19 cellular contexts compared by ENCODE assay signal in the genomic region with DNA sequence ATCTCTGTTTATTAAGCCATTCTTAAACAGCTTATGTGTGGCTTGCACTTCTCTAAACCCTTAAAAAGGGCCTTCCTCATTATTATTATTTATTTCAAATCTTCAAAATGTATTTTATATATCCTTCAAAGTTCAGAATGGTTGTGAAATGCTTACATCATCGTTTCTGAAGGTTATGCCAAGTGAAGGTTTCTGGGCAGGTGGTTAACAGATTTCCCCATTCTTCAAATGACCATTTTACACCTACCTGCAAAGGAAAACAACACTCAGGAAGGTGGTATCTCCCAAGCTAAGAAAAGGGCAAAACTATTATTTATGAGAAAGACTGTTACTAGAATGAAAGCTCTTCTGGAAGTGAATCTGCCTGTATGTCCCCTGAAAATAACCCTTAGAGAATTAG.
DNase-seq lines count a peak whose midpoint lies in the region; ATAC-seq, FAIRE-seq and TF ChIP-seq lines count a peak whose summit lies in the region.
"Had no signal": no experiment of that assay in that cellular context is flagged by ENCODE, and none has a peak within 500 bp of the region (broad histone marks: within the 10 kb centered on the region; RNA-seq: fewer than 3 reads in every experiment).

No MANE protein-coding gene starts in this region.

- no peak for FAIRE-seq in HepG2 (lab: Jason Lieb, UNC)
- FAIRE-seq in keratinocyte (lab: Jason Lieb, UNC) = no peak
- FAIRE-seq: GM12891 had no signal

- intact Hi-C loops in HepG2 (cut with micrococcal nuclease; ENCODE audit: unreplicated experiment) = no loop called here
- intact Hi-C loops in right lobe of liver (cut with DNase I) = no loop called here
- intact Hi-C loops in activated CD4-positive, alpha-beta T cell treated with anti-CD3 and anti-CD28 coated beads for 36 hours (cut with DNase I, micrococcal nuclease) = no loop called here
- intact Hi-C loops in stomach (cut with DNase I; ENCODE audit: low total_unique reads) = no loop called here

- CTCF ChIA-PET in HepG2 (lab: Yijun Ruan, JAX; ENCODE audit: low intra/inter-chr PET ratio, low total read pairs) = no interaction called here
- CTCF ChIA-PET in activated CD4-positive, alpha-beta T cell treated with anti-CD3 and anti-CD28 coated beads for 36 hours (lab: Charles Lee) = interaction anchor here (0.8 kb wide), 1 partner anchor 28 kb away, joined by 4 read pairs; no protein-coding TSS in a partner anchor

- H3K36me3 Mint-ChIP-seq in activated CD4-positive, alpha-beta T cell treated with anti-CD3 and anti-CD28 coated beads for 36 hours (ENCODE audit: low read depth) = no peaks in the 10 kb centered on the region
- H3K36me3 Mint-ChIP-seq: CD4-positive, alpha-beta memory T cell had no signal

- H3K9me3 ChIP-seq in HepG2 (ENCODE audit: low read length) (no peaks in the 10 kb centered on the region), right lobe of liver (no peaks in the 10 kb centered on the region), keratinocyte (ENCODE audit: control insufficient read depth, low read depth, low read length) (no peaks in the 10 kb centered on the region), smooth muscle cell (replicated peaks; ENCODE audit: low read depth) (no peaks in the 10 kb centered on the region), stomach (no peaks in the 10 kb centered on the region)
- H3K9me3 ChIP-seq: BLaER1, SJCRH30 had no signal

- H3F3A ChIP-seq in smooth muscle cell (ENCODE audit: low read depth) = peaks cover 4% of the 10 kb centered on the region

- no peaks in the 10 kb centered on the region for H3K79me2 ChIP-seq in HepG2 (ENCODE audit: insufficient read depth, low read length)
- H3K79me2 ChIP-seq in keratinocyte (ENCODE audit: control insufficient read depth, insufficient read depth, low read length) = no peaks in the 10 kb centered on the region
- H3K79me2 ChIP-seq in smooth muscle cell (ENCODE audit: low read depth) = no peaks in the 10 kb centered on the region

- H4K20me1 ChIP-seq in HepG2 (ENCODE audit: insufficient read depth, low read length) (no peaks in the 10 kb centered on the region), keratinocyte (ENCODE audit: control insufficient read depth, extremely low read depth, insufficient read depth, low read length) (no peaks in the 10 kb centered on the region), smooth muscle cell (ENCODE audit: low read depth) (no peaks in the 10 kb centered on the region)
- H4K20me1 ChIP-seq: BLaER1 had no signal

- TF ChIP-seq POLR2A in HepG2 (IDR thresholded peaks at IDR 0.05; ENCODE audit: insufficient read depth in 1 of 2, low read depth in 2 of 2, low read length in 2 of 2) (no peak), right lobe of liver (IDR thresholded peaks at IDR 0.05) (no peak), stomach (IDR thresholded peaks at IDR 0.05) (no peak)

- H3K9ac ChIP-seq in HepG2 (ENCODE audit: insufficient read depth, low read depth, low read length) = no peak overlapping the region
- peak overlapping the region; percentile 20 for H3K9ac ChIP-seq in keratinocyte (ENCODE audit: control insufficient read depth, extremely low read depth, insufficient read depth, low read length)
- no peak overlapping the region for H3K9ac ChIP-seq in smooth muscle cell (ENCODE audit: low read depth)
- H3K9ac ChIP-seq: BLaER1 had no signal

- DNase-seq in HepG2 (ENCODE audit: low spot score) (no peak), right lobe of liver (no peak), brain microvascular endothelial cell (no peak), keratinocyte (ENCODE audit: low read depth, low spot score) (no peak), smooth muscle cell (lab: John Stamatoyannopoulos, UW; ENCODE audit: unreplicated experiment) (no peak), stomach (no peak)
- DNase-seq in activated CD4-positive, alpha-beta T cell treated with anti-CD3 and anti-CD28 coated beads for 36 hours = no peak
- DNase-seq: Calu3; CD4-positive, alpha-beta memory T cell; H9; KG1; NCI-H1436; NCI-H1930; NCI-H524; NCI-H82; SJCRH30 had no signal

- no peaks in the 10 kb centered on the region for H3K4me1 Mint-ChIP-seq in activated CD4-positive, alpha-beta T cell treated with anti-CD3 and anti-CD28 coated beads for 36 hours
- H3K4me1 Mint-ChIP-seq: CD4-positive, alpha-beta memory T cell had no signal

- H3K36me3 ChIP-seq in HepG2 (replicated peaks in 1 of 2; ENCODE audit: control insufficient read depth in 1 of 2, insufficient read depth in 2 of 2, low read length in 2 of 2) (no peaks in the 10 kb centered on the region), right lobe of liver (no peaks in the 10 kb centered on the region), brain microvascular endothelial cell (replicated peaks) (no peaks in the 10 kb centered on the region), keratinocyte (ENCODE audit: control insufficient read depth in 2 of 2, extremely low read depth in 1 of 2, insufficient read depth in 2 of 2, low read length in 2 of 2) (no peaks in the 10 kb centered on the region), smooth muscle cell (ENCODE audit: low read depth) (no peaks in the 10 kb centered on the region), stomach (no peaks in the 10 kb centered on the region)
- H3K36me3 ChIP-seq: BLaER1, SJCRH30 had no signal

- H3K9me3 Mint-ChIP-seq in activated CD4-positive, alpha-beta T cell treated with anti-CD3 and anti-CD28 coated beads for 36 hours (ENCODE audit: low read depth) = no peaks in the 10 kb centered on the region
- H3K9me3 Mint-ChIP-seq: CD4-positive, alpha-beta memory T cell; H9 had no signal

- H3K9me1 ChIP-seq in keratinocyte (ENCODE audit: control insufficient read depth, extremely low read depth, insufficient read depth, low read length) = no peaks in the 10 kb centered on the region

- no peaks in the 10 kb centered on the region for H3K4me1 ChIP-seq in HepG2 (ENCODE audit: insufficient read depth, low read length)
- H3K4me1 ChIP-seq in right lobe of liver = no peaks in the 10 kb centered on the region
- peaks cover 32% of the 10 kb centered on the region for H3K4me1 ChIP-seq in keratinocyte (ENCODE audit: control insufficient read depth, extremely low read depth, insufficient read depth, low read length)
- H3K4me1 ChIP-seq in smooth muscle cell (ENCODE audit: low read depth) = peaks cover 15% of the 10 kb centered on the region
- H3K4me1 ChIP-seq in stomach = no peaks in the 10 kb centered on the region
- H3K4me1 ChIP-seq: BLaER1 had no signal

- H3K4me2 ChIP-seq in HepG2 (ENCODE audit: low read depth, low read length) = no peak overlapping the region
- H3K4me2 ChIP-seq in keratinocyte (ENCODE audit: control insufficient read depth, extremely low read depth, insufficient read depth, low read depth, low read length) = peak overlapping the region; percentile 67
- H3K4me2 ChIP-seq in smooth muscle cell = peak overlapping the region; percentile 54
- H3K4me2 ChIP-seq: BLaER1 had no signal

- no TSS peak for BruUV-seq in HepG2 (replicated peaks; lab: Mats Ljungman, UMichigan)

- POLR2A ChIA-PET in HepG2 (lab: Yijun Ruan, JAX) = no interaction called here
- POLR2A ChIA-PET in activated CD4-positive, alpha-beta T cell treated with anti-CD3 and anti-CD28 coated beads for 36 hours (lab: Charles Lee) = interaction anchor here (1.3 kb wide), 1 partner anchor 27 kb away, joined by 4 read pairs; no protein-coding TSS in a partner anchor

- dilution Hi-C loops in keratinocyte (cut with MboI; ENCODE audit: extremely low pct_ligation_motif_present, low sequenced_read_pairs) = no loop called here

- TF ChIP-seq CTCF in HepG2 (CRISPR knock-in tag; IDR thresholded peaks at IDR 0.05) (no peak), right lobe of liver (IDR thresholded peaks at IDR 0.05) (no peak), brain microvascular endothelial cell (IDR thresholded peaks at IDR 0.05; ENCODE audit: low read depth, low read length, missing control alignments) (no peak), keratinocyte (optimal IDR thresholded peaks at IDR 0.05 in 1 of 3, IDR thresholded peaks at IDR 0.05 in 1 of 3, conservative IDR thresholded peaks at IDR 0.05 in 1 of 3; ENCODE audit: extremely low read depth in 1 of 3, insufficient read depth in 2 of 3, low read length in 3 of 3) (no peak), smooth muscle cell (IDR thresholded peaks at IDR 0.05; ENCODE audit: borderline replicate concordance, insufficient read depth, poor library complexity, severe bottlenecking) (no peak), stomach (IDR thresholded peaks at IDR 0.05) (no peak)

- H3K4me3 ChIP-seq in HepG2 (replicated peaks in 1 of 3; ENCODE audit: insufficient read depth in 1 of 3, low read depth in 2 of 3, low read length in 3 of 3) (no peak overlapping the region), right lobe of liver (no peak overlapping the region), brain microvascular endothelial cell (ENCODE audit: low read depth, low read length) (no peak overlapping the region), keratinocyte (ENCODE audit: control insufficient read depth in 2 of 3, extremely low read depth in 1 of 3, insufficient read depth in 2 of 3, low read depth in 1 of 3, low read length in 3 of 3) (peak overlapping the region in 2 of 3 experiments; percentile 5 to 17), smooth muscle cell (no peak overlapping the region), stomach (no peak overlapping the region)
- H3K4me3 ChIP-seq: BLaER1, SJCRH30 had no signal

- peaks cover 0 to 3% of the 10 kb centered on the region in 2 experiments; a peak in 1 of 5 replicates for H3K27me3 ChIP-seq in HepG2 (ENCODE audit: control insufficient read depth in 1 of 2, insufficient read depth in 2 of 2, low read length in 2 of 2)
- H3K27me3 ChIP-seq in right lobe of liver = no peaks in the 10 kb centered on the region
- H3K27me3 ChIP-seq in brain microvascular endothelial cell (replicated peaks) = no peaks in the 10 kb centered on the region
- H3K27me3 ChIP-seq in keratinocyte (ENCODE audit: control insufficient read depth, extremely low read depth, insufficient read depth, low read length) = no peaks in the 10 kb centered on the region
- peaks cover 40% of the 10 kb centered on the region for H3K27me3 ChIP-seq in smooth muscle cell (ENCODE audit: low read depth)
- H3K27me3 ChIP-seq in stomach = no peaks in the 10 kb centered on the region
- H3K27me3 ChIP-seq: BLaER1, SJCRH30 had no signal

- in situ Hi-C loops in HepG2 (cut with HindIII; ENCODE audit: extremely low pct_ligation_motif_present, low pct_unique_long_range_greater_than_20kb) = no loop called here
- in situ Hi-C loops in brain microvascular endothelial cell (cut with HindIII; ENCODE audit: low pct_ligation_motif_present, low sequenced_read_pairs) = no loop called here

- ATAC-seq in HepG2 (no peak), right lobe of liver (no peak), HG03460 (IDR thresholded peaks at IDR 0.05; ENCODE audit: unreplicated experiment) (no peak)
- ATAC-seq in activated CD4-positive, alpha-beta T cell treated with anti-CD3 and anti-CD28 coated beads for 36 hours = no peak

- H2AFZ ChIP-seq in HepG2 (ENCODE audit: low read length) = no peak overlapping the region
- H2AFZ ChIP-seq in keratinocyte (ENCODE audit: control insufficient read depth, low read length) = no peak overlapping the region
- no peak overlapping the region for H2AFZ ChIP-seq in smooth muscle cell (ENCODE audit: low read depth)

- TF ChIP-seq EP300 in HepG2 (IDR thresholded peaks at IDR 0.05; ENCODE audit: low read depth in 2 of 2, low read length in 2 of 2) = no peak
- no peak for TF ChIP-seq EP300 in HepG2 (CRISPR knock-in tag; IDR thresholded peaks at IDR 0.05; ENCODE audit: borderline replicate concordance)
- TF ChIP-seq EP300 in stomach (IDR thresholded peaks at IDR 0.05) = no peak

- no peak for TF ChIP-seq RAD21 in HepG2 (CRISPR knock-in tag; IDR thresholded peaks at IDR 0.05)

- WGBS in HepG2 (ENCODE audit: low lambda C conversion rate) = 0% methylated on average over 1 of the region's 1 CpG
- 19% methylated on average over 1 of the region's 1 CpG for WGBS in right lobe of liver (ENCODE audit: insufficient coverage, low coverage, low lambda C conversion rate, missing lambda C conversion rate)
- 94% methylated on average over 1 of the region's 1 CpG for WGBS in smooth muscle cell (ENCODE audit: low lambda C conversion rate)
- WGBS in stomach, 5 donors = 30 to 53% (median 50%) methylated on average over 1 of the region's 1 CpG

- no peak overlapping the region for H3K4me3 Mint-ChIP-seq in activated CD4-positive, alpha-beta T cell treated with anti-CD3 and anti-CD28 coated beads for 36 hours
- H3K4me3 Mint-ChIP-seq: H9 had no signal

- peaks cover 1% of the 10 kb centered on the region for H3K27me3 Mint-ChIP-seq in activated CD4-positive, alpha-beta T cell treated with anti-CD3 and anti-CD28 coated beads for 36 hours

- H3K27ac ChIP-seq in HepG2 (ENCODE audit: extremely low read length, insufficient read depth, low read length) = no peak overlapping the region
- no peak overlapping the region for H3K27ac ChIP-seq in right lobe of liver
- peak overlapping the region; percentile 34 for H3K27ac ChIP-seq in brain microvascular endothelial cell
- H3K27ac ChIP-seq in keratinocyte (ENCODE audit: control insufficient read depth, insufficient read depth, low read length) = peak overlapping the region; percentile 81
- H3K27ac ChIP-seq in smooth muscle cell (ENCODE audit: low read depth) = peak overlapping the region; percentile 53
- H3K27ac ChIP-seq in stomach = no peak overlapping the region
- H3K27ac ChIP-seq: BLaER1, SJCRH30 had no signal

- no peak overlapping the region for H3K27ac Mint-ChIP-seq in activated CD4-positive, alpha-beta T cell treated with anti-CD3 and anti-CD28 coated beads for 36 hours
- H3K27ac Mint-ChIP-seq: CD4-positive, alpha-beta memory T cell; H9 had no signal

Comparison
In these comparisons a context has a peak if more than half of its experiments do, and no peak if none do; other contexts are left out.
1. H3K27ac ChIP-seq: peak in brain microvascular endothelial cell (single experiment), keratinocyte (single experiment) and smooth muscle cell (single experiment); none in HepG2 (single experiment), right lobe of liver (0 of 3) and stomach (0 of 5).
2. H3K4me3 ChIP-seq: peak in keratinocyte (2 of 3); none in HepG2 (0 of 3), right lobe of liver (0 of 3), brain microvascular endothelial cell (single experiment), smooth muscle cell (single experiment) and stomach (0 of 4).